In genomic region chrX:100076031-100076430, GRCh38 we compare ENCODE assay signal across 16 cellular contexts.
DNase-seq lines count a peak whose midpoint lies in the region; TF ChIP-seq lines count a peak whose summit lies in the region.
"Had no signal": no experiment of that assay in that cellular context is flagged by ENCODE, and none has a peak within 500 bp of the region (broad histone marks: within the 10 kb centered on the region; RNA-seq: fewer than 3 reads in every experiment).

No MANE protein-coding gene starts in this region.

- no peaks in the 10 kb centered on the region for H3K9me3 ChIP-seq in endodermal cell (ENCODE audit: control insufficient read depth, low read length)
- H3K9me3 ChIP-seq: A549, BLaER1 had no signal

- H3K27ac ChIP-seq in endodermal cell (ENCODE audit: low read depth, low read length) = no peak overlapping the region
- H3K27ac ChIP-seq: 22Rv1, A549, BLaER1, HL-60 had no signal

- no peaks in the 10 kb centered on the region for H3K27me3 Mint-ChIP-seq in endodermal cell (ENCODE audit: insufficient read depth)
- H3K27me3 Mint-ChIP-seq: CD4-positive, alpha-beta memory T cell had no signal

- peak; percentile 58 for TF ChIP-seq CTCF in endodermal cell (conservative IDR thresholded peaks at IDR 0.05)

- H3K9me3 Mint-ChIP-seq in endodermal cell = no peaks in the 10 kb centered on the region
- H3K9me3 Mint-ChIP-seq: CD14-positive monocyte; CD4-positive, alpha-beta memory T cell had no signal

- H3K36me3 ChIP-seq in endodermal cell (ENCODE audit: control insufficient read depth, insufficient read depth, low read length) = no peaks in the 10 kb centered on the region
- H3K36me3 ChIP-seq: BLaER1 had no signal

- no peak overlapping the region for H3K27ac Mint-ChIP-seq in endodermal cell
- H3K27ac Mint-ChIP-seq: CD14-positive monocyte; CD4-positive, alpha-beta memory T cell; HFFc6 had no signal

- no peaks in the 10 kb centered on the region for H3K27me3 ChIP-seq in endodermal cell (ENCODE audit: control insufficient read depth, insufficient read depth, low read length, poor library complexity, severe bottlenecking)

- intact Hi-C loops in cardiac septum (cut with DNase I) = no loop called here

- no peak overlapping the region for H3K9ac ChIP-seq in endodermal cell (ENCODE audit: extremely low read depth, low read length, poor library complexity, severe bottlenecking)
- H3K9ac ChIP-seq: BLaER1 had no signal

- no peak overlapping the region for H3K4me3 Mint-ChIP-seq in endodermal cell
- H3K4me3 Mint-ChIP-seq: CD14-positive monocyte; CD4-positive, alpha-beta memory T cell; HFFc6 had no signal

- no peaks in the 10 kb centered on the region for H3K4me1 ChIP-seq in endodermal cell (ENCODE audit: control insufficient read depth, insufficient read depth, low read length)
- H3K4me1 ChIP-seq: A549, BLaER1 had no signal

- no peaks in the 10 kb centered on the region for H3K36me3 Mint-ChIP-seq in endodermal cell (ENCODE audit: low read depth)
- H3K36me3 Mint-ChIP-seq: CD14-positive monocyte; CD4-positive, alpha-beta memory T cell had no signal

- H3K4me3 ChIP-seq in endodermal cell (ENCODE audit: low read length) = no peak overlapping the region
- H3K4me3 ChIP-seq: A549, BLaER1 had no signal

- DNase-seq in DMS 273 (lab: John Stamatoyannopoulos, UW; ENCODE audit: unreplicated experiment) = peak; percentile 5
- DNase-seq in DMS 273 treated with DMSO at 0.1 percent for 48 hours (lab: John Stamatoyannopoulos, UW) = no peak
- peak; percentile 1 for DNase-seq in NCI-H69 (lab: John Stamatoyannopoulos, UW)
- DNase-seq in endodermal cell = no peak
- no peak for DNase-seq in GOT3 (lab: John Stamatoyannopoulos, UW)
- no peak for DNase-seq in cardiac septum (ENCODE audit: low spot score)
- no peak for DNase-seq in GM19240 (ENCODE audit: insufficient read length, low spot score)
- DNase-seq: AML-193; CD4-positive, alpha-beta memory T cell; DMS53; HFFc6 had no signal

- no peaks in the 10 kb centered on the region for H3K4me1 Mint-ChIP-seq in endodermal cell
- H3K4me1 Mint-ChIP-seq: CD14-positive monocyte; CD4-positive, alpha-beta memory T cell had no signal

- 58% methylated on average over 1 of the region's 3 CpGs; no CpG with 5 or more reads in 1 of the 2 experiments for WGBS in endodermal cell (ENCODE audit: insufficient coverage in 1 of 2, insufficient read length in 1 of 2), 2 experiments

Comparison
In these comparisons a context has a peak if more than half of its experiments do, and no peak if none do; other contexts are left out.
1. DNase-seq: peak in DMS 273 (single experiment) and NCI-H69 (single experiment); none in DMS 273 treated with DMSO at 0.1 percent for 48 hours (single experiment), endodermal cell (single experiment), GOT3 (single experiment), cardiac septum (single experiment) and GM19240 (single experiment).